In genomic region chr2:147689510-147689909, GRCh38 we compare ENCODE assay signal across 11 cellular contexts.
DNase-seq lines count a peak whose midpoint lies in the region; ATAC-seq and TF ChIP-seq lines count a peak whose summit lies in the region.
"Had no signal": no experiment of that assay in that cellular context is flagged by ENCODE, and none has a peak within 500 bp of the region (broad histone marks: within the 10 kb centered on the region; RNA-seq: fewer than 3 reads in every experiment).

No MANE protein-coding gene starts in this region.

- no peak overlapping the region for H3K4me3 ChIP-seq in OCI-LY7 (ENCODE audit: low read depth, low read length, poor library complexity, severe bottlenecking)
- H3K4me3 ChIP-seq in mesenchymal stem cell (ENCODE audit: insufficient read depth in 1 of 2, low read depth in 1 of 2, low read length in 2 of 2): no peak overlapping the region

- H3K4ac ChIP-seq in mesenchymal stem cell (ENCODE audit: low read depth in 1 of 2, low read length in 2 of 2): no peak overlapping the region

- H2AFZ ChIP-seq in OCI-LY7 (ENCODE audit: low read length): no peak overlapping the region
- H2AFZ ChIP-seq in mesenchymal stem cell (ENCODE audit: low read depth, low read length): no peak overlapping the region

- no peaks in the 10 kb centered on the region for H3K4me1 Mint-ChIP-seq in natural killer cell
- H3K4me1 Mint-ChIP-seq in natural killer cell treated with Interleukin-12 subunit alpha and Interleukin-12 subunit beta and Interleukin-15 and Interleukin-18, amount 100 ng/mL, for 72 hours (ENCODE audit: low read depth in 2 of 2): peaks cover 0 to 4% of the 10 kb centered on the region in 2 donors
- no peaks in the 10 kb centered on the region for H3K4me1 Mint-ChIP-seq in activated CD4-positive, alpha-beta T cell treated with anti-CD3 and anti-CD28 coated beads, Interleukin-2, amount 10 ng/mL, durations not matched to agents 7 days and 5 days

- H3K9me3 Mint-ChIP-seq in natural killer cell: no peaks in the 10 kb centered on the region
- peaks cover 3% of the 10 kb centered on the region for H3K9me3 Mint-ChIP-seq in natural killer cell treated with Interleukin-12 subunit alpha and Interleukin-12 subunit beta and Interleukin-15 and Interleukin-18, amount 100 ng/mL, for 72 hours
- peaks cover 6% of the 10 kb centered on the region for H3K9me3 Mint-ChIP-seq in activated CD4-positive, alpha-beta T cell treated with anti-CD3 and anti-CD28 coated beads, Interleukin-2, amount 10 ng/mL, durations not matched to agents 7 days and 5 days

- no peak overlapping the region for H3K18ac ChIP-seq in mesenchymal stem cell (ENCODE audit: low read depth in 1 of 2, low read length in 2 of 2)

- H3K36me3 ChIP-seq in OCI-LY7 (ENCODE audit: insufficient read depth, low read length) (no peaks in the 10 kb centered on the region), mesenchymal stem cell (ENCODE audit: control insufficient read depth in 1 of 2, insufficient read depth in 2 of 2, low read depth in 1 of 2, low read length in 2 of 2) (no peaks in the 10 kb centered on the region)

- H3K36me3 Mint-ChIP-seq in natural killer cell: no peaks in the 10 kb centered on the region
- no peaks in the 10 kb centered on the region for H3K36me3 Mint-ChIP-seq in natural killer cell treated with Interleukin-12 subunit alpha and Interleukin-12 subunit beta and Interleukin-15 and Interleukin-18, amount 100 ng/mL, for 72 hours
- no peaks in the 10 kb centered on the region for H3K36me3 Mint-ChIP-seq in activated CD4-positive, alpha-beta T cell treated with anti-CD3 and anti-CD28 coated beads, Interleukin-2, amount 10 ng/mL, durations not matched to agents 7 days and 5 days (ENCODE audit: low read depth)

- H4K20me1 ChIP-seq in OCI-LY7 (ENCODE audit: insufficient read depth, low read length): no peaks in the 10 kb centered on the region

- DNase-seq in natural killer cell: no peak
- DNase-seq in natural killer cell treated with Interleukin-12 subunit alpha and Interleukin-12 subunit beta and Interleukin-15 and Interleukin-18, amount 100 ng/mL, for 72 hours (ENCODE audit: low spot score): no peak
- peak; percentile 18 for DNase-seq in OCI-LY7 (ENCODE audit: low spot score)
- DNase-seq in activated CD4-positive, alpha-beta T cell treated with anti-CD3 and anti-CD28 coated beads, Interleukin-2, amount 10 ng/mL, durations not matched to agents 7 days and 5 days: no peak
- DNase-seq in NCI-H146 treated with DMSO at 0.1 percent for 48 hours (lab: John Stamatoyannopoulos, UW; ENCODE audit: unreplicated experiment): no peak
- DNase-seq in mesenchymal stem cell: no peak
- DNase-seq in T1000 (lab: John Stamatoyannopoulos, UW): no peak
- DNase-seq: ACHN; activated CD8-positive, alpha-beta memory T cell treated with anti-CD3 and anti-CD28 coated beads, Interleukin-2, amount 50 U/mL, for 4 hours; NCI-H774 had no signal

- no peaks in the 10 kb centered on the region for H3K79me1 ChIP-seq in mesenchymal stem cell (replicated peaks; ENCODE audit: low read length, poor library complexity, severe bottlenecking)

- no peak overlapping the region for H2BK5ac ChIP-seq in mesenchymal stem cell (ENCODE audit: low read depth, low read length, poor library complexity, severe bottlenecking)

- no peak overlapping the region for H3K27ac ChIP-seq in OCI-LY7 (ENCODE audit: low read depth, low read length, poor library complexity, severe bottlenecking)
- H3K27ac ChIP-seq in mesenchymal stem cell (ENCODE audit: low read length, poor library complexity, severe bottlenecking): no peak overlapping the region

- ATAC-seq in natural killer cell: peak; percentile 21 to 34 (median 27)
- ATAC-seq in natural killer cell treated with Interleukin-12 subunit alpha and Interleukin-12 subunit beta and Interleukin-15 and Interleukin-18, amount 100 ng/mL, for 72 hours: no peak
- peak; percentile 99 for ATAC-seq in HG03039 (IDR thresholded peaks at IDR 0.05; ENCODE audit: unreplicated experiment)

- no peak overlapping the region for H2BK120ac ChIP-seq in mesenchymal stem cell (ENCODE audit: low read depth, low read length)

- intact Hi-C loops in natural killer cell (cut with micrococcal nuclease) (no loop called here), OCI-LY7 (cut with micrococcal nuclease; ENCODE audit: unreplicated experiment) (no loop called here)

- no peaks in the 10 kb centered on the region for H3K4me1 ChIP-seq in OCI-LY7 (ENCODE audit: insufficient read depth, low read length, poor library complexity, severe bottlenecking)
- no peaks in the 10 kb centered on the region for H3K4me1 ChIP-seq in mesenchymal stem cell (ENCODE audit: control insufficient read depth, insufficient read depth, low read depth, low read length)

- H3K9ac ChIP-seq in mesenchymal stem cell (ENCODE audit: low read length): no peak overlapping the region

- CTCF ChIA-PET in OCI-LY7 (lab: Charles Lee; ENCODE audit: unreplicated experiment): no interaction called here
- CTCF ChIA-PET in activated CD4-positive, alpha-beta T cell treated with anti-CD3 and anti-CD28 coated beads, Interleukin-2, amount 10 ng/mL, durations not matched to agents 7 days and 5 days (lab: Charles Lee): no interaction called here

- no peak overlapping the region for H3K14ac ChIP-seq in mesenchymal stem cell (ENCODE audit: low read length in 2 of 2)

- WGBS in mesenchymal stem cell: 86% methylated on average over 1 of the region's 1 CpG

- H2BK15ac ChIP-seq in mesenchymal stem cell (ENCODE audit: low read depth, poor library complexity, severe bottlenecking): no peak overlapping the region

- H3K27ac Mint-ChIP-seq in natural killer cell: no peak overlapping the region
- H3K27ac Mint-ChIP-seq in natural killer cell treated with Interleukin-12 subunit alpha and Interleukin-12 subunit beta and Interleukin-15 and Interleukin-18, amount 100 ng/mL, for 72 hours: no peak overlapping the region
- no peak overlapping the region for H3K27ac Mint-ChIP-seq in activated CD4-positive, alpha-beta T cell treated with anti-CD3 and anti-CD28 coated beads, Interleukin-2, amount 10 ng/mL, durations not matched to agents 7 days and 5 days

- no peak overlapping the region for H2AK5ac ChIP-seq in mesenchymal stem cell (ENCODE audit: low read length, severe bottlenecking)

- H3K4me3 Mint-ChIP-seq in natural killer cell: no peak overlapping the region
- H3K4me3 Mint-ChIP-seq in natural killer cell treated with Interleukin-12 subunit alpha and Interleukin-12 subunit beta and Interleukin-15 and Interleukin-18, amount 100 ng/mL, for 72 hours: no peak overlapping the region
- H3K4me3 Mint-ChIP-seq in activated CD4-positive, alpha-beta T cell treated with anti-CD3 and anti-CD28 coated beads, Interleukin-2, amount 10 ng/mL, durations not matched to agents 7 days and 5 days: no peak overlapping the region

- H3K4me2 ChIP-seq in OCI-LY7 (ENCODE audit: low read length) (no peak overlapping the region), mesenchymal stem cell (ENCODE audit: low read length, poor library complexity, severe bottlenecking) (no peak overlapping the region)

- BruUV-seq in OCI-LY7 (replicated peaks; lab: Mats Ljungman, UMichigan): no TSS peak

- no peaks in the 10 kb centered on the region for H3K79me2 ChIP-seq in OCI-LY7 (ENCODE audit: insufficient read depth, low read depth, low read length)

- H2BK12ac ChIP-seq in mesenchymal stem cell (ENCODE audit: low read length in 2 of 2): no peak overlapping the region

- peaks cover 0 to 3% of the 10 kb centered on the region in 2 experiments for H3K27me3 ChIP-seq in mesenchymal stem cell (ENCODE audit: control insufficient read depth in 1 of 2, insufficient read depth in 1 of 2, low read length in 2 of 2)

- no peaks in the 10 kb centered on the region for H3K9me2 ChIP-seq in OCI-LY7 (ENCODE audit: insufficient read depth, low read length)

- H4K91ac ChIP-seq in mesenchymal stem cell (ENCODE audit: low read length): no peak overlapping the region

- no peaks in the 10 kb centered on the region for H3K9me3 ChIP-seq in OCI-LY7 (ENCODE audit: low read length)
- H3K9me3 ChIP-seq in mesenchymal stem cell (ENCODE audit: control insufficient read depth, low read length): peaks cover 4% of the 10 kb centered on the region

- H3K27me3 Mint-ChIP-seq in natural killer cell (ENCODE audit: low read depth in 2 of 2): peaks cover 11 to 44% of the 10 kb centered on the region in 2 donors
- H3K27me3 Mint-ChIP-seq in natural killer cell treated with Interleukin-12 subunit alpha and Interleukin-12 subunit beta and Interleukin-15 and Interleukin-18, amount 100 ng/mL, for 72 hours: peaks cover 0 to 13% of the 10 kb centered on the region in 2 donors
- peaks cover 3% of the 10 kb centered on the region for H3K27me3 Mint-ChIP-seq in activated CD4-positive, alpha-beta T cell treated with anti-CD3 and anti-CD28 coated beads, Interleukin-2, amount 10 ng/mL, durations not matched to agents 7 days and 5 days

- no peak for TF ChIP-seq CTCF in natural killer cell (IDR thresholded peaks at IDR 0.05)
- no peak for TF ChIP-seq CTCF in OCI-LY7 (conservative IDR thresholded peaks at IDR 0.05; ENCODE audit: low read length)

- no peak overlapping the region for H3K23ac ChIP-seq in mesenchymal stem cell (ENCODE audit: low read length in 2 of 2)

- H4K8ac ChIP-seq in mesenchymal stem cell (ENCODE audit: low read length): no peak overlapping the region

- POLR2A ChIA-PET in OCI-LY7 (lab: Charles Lee): interaction anchor here (0.7 kb wide), 1 partner anchor 18 kb away, joined by 3 read pairs; no protein-coding TSS in a partner anchor
- POLR2A ChIA-PET in activated CD4-positive, alpha-beta T cell treated with anti-CD3 and anti-CD28 coated beads, Interleukin-2, amount 10 ng/mL, durations not matched to agents 7 days and 5 days (lab: Charles Lee): no interaction called here

Comparison
In these comparisons a context has a peak if more than half of its experiments do, and no peak if none do; other contexts are left out.
1. ATAC-seq: peak in natural killer cell (3 of 3) and HG03039 (single experiment); none in natural killer cell treated with Interleukin-12 subunit alpha and Interleukin-12 subunit beta and Interleukin-15 and Interleukin-18, amount 100 ng/mL, for 72 hours (0 of 2).